9 cellular contexts compared by ENCODE assay signal in genomic region chr6:2157441-2158127, GRCh38.
DNase-seq lines count a peak whose midpoint lies in the region; ATAC-seq and TF ChIP-seq lines count a peak whose summit lies in the region.
"Had no signal": no experiment of that assay in that cellular context is flagged by ENCODE, and none has a peak within 500 bp of the region (broad histone marks: within the 10 kb centered on the region; RNA-seq: fewer than 3 reads in every experiment).

No MANE protein-coding gene starts in this region.

- peak; percentile 31 to 44 for ATAC-seq in CD4-positive, CD25-positive, alpha-beta regulatory T cell (ENCODE audit: low read depth in 2 of 2)
- peak; percentile 82 for ATAC-seq in GM21390 (IDR thresholded peaks at IDR 0.05; ENCODE audit: unreplicated experiment)
- no peak for ATAC-seq in GM21825 (IDR thresholded peaks at IDR 0.05; ENCODE audit: unreplicated experiment)

- H3K27me3 ChIP-seq in CD4-positive, CD25-positive, alpha-beta regulatory T cell (ENCODE audit: control insufficient read depth, insufficient read depth, low read length): no peaks in the 10 kb centered on the region
- no peaks in the 10 kb centered on the region for H3K27me3 ChIP-seq in suprapubic skin

- no peaks in the 10 kb centered on the region for H3K36me3 ChIP-seq in CD4-positive, CD25-positive, alpha-beta regulatory T cell (ENCODE audit: control insufficient read depth, insufficient read depth, low read length)
- no peaks in the 10 kb centered on the region for H3K36me3 ChIP-seq in suprapubic skin

- peaks cover 12% of the 10 kb centered on the region for H3K4me1 ChIP-seq in CD4-positive, CD25-positive, alpha-beta regulatory T cell (ENCODE audit: control insufficient read depth, insufficient read depth, low read length, poor library complexity, severe bottlenecking)
- H3K4me1 ChIP-seq in suprapubic skin: peaks cover 20% of the 10 kb centered on the region

- peak overlapping the region in 1 of 3 donors; percentile 27 for H3K27ac Mint-ChIP-seq in CD4-positive, CD25-positive, alpha-beta regulatory T cell

- TF ChIP-seq CTCF in fibroblast of villous mesenchyme (IDR thresholded peaks at IDR 0.05; ENCODE audit: insufficient read depth, low read depth, low read length): no peak
- TF ChIP-seq CTCF in suprapubic skin (IDR thresholded peaks at IDR 0.05): no peak

- no peak overlapping the region for H3K4me3 ChIP-seq in CD4-positive, CD25-positive, alpha-beta regulatory T cell (ENCODE audit: low read depth, low read length)
- H3K4me3 ChIP-seq in fibroblast of villous mesenchyme (ENCODE audit: low read depth, low read length): no peak overlapping the region
- no peak overlapping the region for H3K4me3 ChIP-seq in suprapubic skin

- in situ Hi-C loops in SK-MEL-5 (cut with HindIII; ENCODE audit: low pct_unique_long_range_greater_than_20kb, low sequenced_read_pairs): no loop called here

- H3K4me3 Mint-ChIP-seq in CD4-positive, CD25-positive, alpha-beta regulatory T cell: peak overlapping the region in 1 of 4 donors; percentile 39

- no peaks in the 10 kb centered on the region for H3K9me3 ChIP-seq in CD4-positive, CD25-positive, alpha-beta regulatory T cell (ENCODE audit: control insufficient read depth in 2 of 2, low read length in 2 of 2)
- H3K9me3 ChIP-seq in suprapubic skin: no peaks in the 10 kb centered on the region

- 16% methylated on average over 1 of the region's 1 CpG for WGBS in suprapubic skin

- no peak overlapping the region for H3K27ac ChIP-seq in CD4-positive, CD25-positive, alpha-beta regulatory T cell (ENCODE audit: insufficient read depth, low read length, poor library complexity, severe bottlenecking)
- no peak overlapping the region for H3K27ac ChIP-seq in suprapubic skin
- H3K27ac ChIP-seq: parathyroid adenoma had no signal

- TF ChIP-seq POLR2A in suprapubic skin (IDR thresholded peaks at IDR 0.05): no peak

- DNase-seq in CD4-positive, CD25-positive, alpha-beta regulatory T cell: peak in 1 of 3 donors; percentile 4
- peak; percentile 63 for DNase-seq in SK-MEL-5 (ENCODE audit: low read depth, low spot score)
- DNase-seq in fibroblast of villous mesenchyme (ENCODE audit: low read depth): peak; percentile 57
- DNase-seq in suprapubic skin (ENCODE audit: low spot score in 2 of 2): no peak
- DNase-seq in cortex of kidney (lab: John Stamatoyannopoulos, UW): no peak
- no peak for DNase-seq in NCI-H2029 (lab: John Stamatoyannopoulos, UW)

- no peaks in the 10 kb centered on the region for H3K27me3 Mint-ChIP-seq in CD4-positive, CD25-positive, alpha-beta regulatory T cell

- H3K36me3 Mint-ChIP-seq in CD4-positive, CD25-positive, alpha-beta regulatory T cell: no peaks in the 10 kb centered on the region

- H3K4me1 Mint-ChIP-seq in CD4-positive, CD25-positive, alpha-beta regulatory T cell: peaks cover 25 to 31% (median 28%) of the 10 kb centered on the region in 4 donors

- TF ChIP-seq EP300 in suprapubic skin (IDR thresholded peaks at IDR 0.05): no peak

- H3K9me3 Mint-ChIP-seq in CD4-positive, CD25-positive, alpha-beta regulatory T cell: no peaks in the 10 kb centered on the region

Comparison
In these comparisons a context has a peak if more than half of its experiments do, and no peak if none do; other contexts are left out.
1. DNase-seq: peak in SK-MEL-5 (single experiment) and fibroblast of villous mesenchyme (single experiment); none in suprapubic skin (0 of 2), cortex of kidney (single experiment) and NCI-H2029 (single experiment).